8 cellular contexts compared by ENCODE assay signal in the genomic region with DNA sequence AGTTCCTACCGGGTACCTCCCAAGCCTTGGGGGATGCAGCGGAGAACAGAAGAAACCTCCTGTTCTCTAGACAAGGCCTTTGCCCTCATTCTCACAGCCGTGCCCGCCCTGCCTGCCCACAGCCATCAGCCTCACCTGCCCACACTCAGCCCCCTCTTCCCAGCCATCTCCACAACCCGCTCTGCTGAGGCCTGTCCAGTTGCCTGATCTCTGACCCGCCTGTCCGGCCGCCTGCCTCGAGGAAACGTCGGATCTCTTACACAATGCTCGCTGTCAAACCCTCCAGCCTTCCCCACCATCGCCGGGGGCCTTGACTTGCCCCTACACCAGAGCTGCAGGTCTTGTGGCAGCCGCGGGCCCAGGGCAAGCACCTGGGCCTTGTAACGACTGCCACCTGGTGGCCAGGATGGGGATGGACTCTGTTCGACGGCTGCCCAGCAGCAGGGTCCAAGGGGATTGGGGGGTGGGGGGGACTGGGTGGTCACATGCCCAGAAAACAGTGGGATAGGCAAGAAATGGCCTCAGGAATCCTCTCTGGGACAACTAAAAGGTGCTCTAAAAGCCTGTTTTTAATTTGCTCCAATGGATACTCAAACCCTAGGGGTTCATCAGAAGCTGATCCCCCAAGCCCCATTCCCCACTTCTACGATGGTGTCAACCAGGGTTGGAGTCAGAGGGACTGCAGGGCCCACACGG. TPM values are rescaled to one million over a fixed set of nuclear protein-coding genes. Genes with fewer than 3 reads are reported as not detected.
DNase-seq lines count a peak whose midpoint lies in the region; ATAC-seq, FAIRE-seq and TF ChIP-seq lines count a peak whose summit lies in the region.

No MANE protein-coding gene starts in this region.

- H3K4me3 Mint-ChIP-seq in CD8-positive, alpha-beta memory T cell: no peak overlapping the region
- no peak overlapping the region for H3K4me3 Mint-ChIP-seq in activated T-cell treated with anti-CD3 and anti-CD28 coated beads, Interleukin-2, amount 50 U/mL, for 72 hours

- FAIRE-seq in urothelium cell line (lab: Jason Lieb, UNC): no peak

- H3K4me1 ChIP-seq in CD8-positive, alpha-beta memory T cell (ENCODE audit: insufficient read depth, low read length): peaks cover 5% of the 10 kb centered on the region
- H3K4me1 ChIP-seq in Peyer's patch: peaks cover 0 to 21% (median 0%) of the 10 kb centered on the region in 4 donors

- peaks cover 2 to 4% (median 4%) of the 10 kb centered on the region in 3 donors for H3K4me1 Mint-ChIP-seq in CD8-positive, alpha-beta memory T cell
- peaks cover 5% of the 10 kb centered on the region for H3K4me1 Mint-ChIP-seq in activated T-cell treated with anti-CD3 and anti-CD28 coated beads, Interleukin-2, amount 50 U/mL, for 72 hours (ENCODE audit: low read depth)

- intact Hi-C loops in posterior cingulate gyrus (cut with DNase I): loop anchor here (2.0 to 10.0 kb wide), 2 partner anchors 334 to 366 kb away; no protein-coding TSS in a partner anchor

- no peak overlapping the region for H3K27ac ChIP-seq in CD8-positive, alpha-beta memory T cell (ENCODE audit: low read depth, low read length)
- H3K27ac ChIP-seq in Peyer's patch: no peak overlapping the region

- H3K27ac Mint-ChIP-seq in CD8-positive, alpha-beta memory T cell: peak overlapping the region in 2 of 8 donors; percentile 66 to 70
- H3K27ac Mint-ChIP-seq in activated T-cell treated with anti-CD3 and anti-CD28 coated beads, Interleukin-2, amount 50 U/mL, for 72 hours: no peak overlapping the region

- peak; percentile 71 for ATAC-seq in activated T-cell treated with anti-CD3 and anti-CD28 coated beads, Interleukin-2, amount 50 U/mL, for 72 hours (replicated peaks in 1 of 2)

- CTCF ChIA-PET in CD8-positive, alpha-beta memory T cell (lab: Charles Lee): interaction anchor here (0.6 to 8.3 kb wide), 12 partner anchors 11 to 378 kb away, joined by 3 to 83 read pairs (median 5); no protein-coding TSS in a partner anchor

- TF ChIP-seq CTCF in Peyer's patch (IDR thresholded peaks at IDR 0.05): peak; percentile 52 to 94 (median 80)
- TF ChIP-seq CTCF in fibroblast of villous mesenchyme (IDR thresholded peaks at IDR 0.05; ENCODE audit: insufficient read depth, low read depth, low read length): peak; percentile 78

- H3K27me3 ChIP-seq in CD8-positive, alpha-beta memory T cell (ENCODE audit: insufficient read depth, low read length, poor library complexity, severe bottlenecking): no peaks in the 10 kb centered on the region
- no peaks in the 10 kb centered on the region for H3K27me3 ChIP-seq in Peyer's patch

- H3K9me3 Mint-ChIP-seq in CD8-positive, alpha-beta memory T cell: no peaks in the 10 kb centered on the region
- H3K9me3 Mint-ChIP-seq in activated T-cell treated with anti-CD3 and anti-CD28 coated beads, Interleukin-2, amount 50 U/mL, for 72 hours: no peaks in the 10 kb centered on the region

- no peak for TF ChIP-seq POLR2A in Peyer's patch (IDR thresholded peaks at IDR 0.05)

- peaks cover 0 to 14% (median 2%) of the 10 kb centered on the region in 3 donors for H3K36me3 Mint-ChIP-seq in CD8-positive, alpha-beta memory T cell
- H3K36me3 Mint-ChIP-seq in activated T-cell treated with anti-CD3 and anti-CD28 coated beads, Interleukin-2, amount 50 U/mL, for 72 hours (ENCODE audit: insufficient read depth in 2 of 2): peaks cover 0 to 1% of the 10 kb centered on the region in 2 donors

- peak; percentile 53 to 78 (median 60) for DNase-seq in CD8-positive, alpha-beta memory T cell
- DNase-seq in HPDE6-E6E7 (ENCODE audit: extremely low spot score): peak; percentile 60
- DNase-seq in Peyer's patch: peak; percentile 57 to 83 (median 81)
- DNase-seq in activated T-cell treated with anti-CD3 and anti-CD28 coated beads, Interleukin-2, amount 50 U/mL, for 72 hours: peak; percentile 70 to 77
- peak; percentile 65 for DNase-seq in fibroblast of villous mesenchyme (ENCODE audit: low read depth)
- DNase-seq in posterior cingulate gyrus: peak in 7 of 10 donors; percentile 47 to 93 (median 64)
- peak; percentile 72 for DNase-seq in urothelium cell line (ENCODE audit: low spot score)
- no peak for DNase-seq in G401 (ENCODE audit: low spot score)

- no peaks in the 10 kb centered on the region for H3K9me3 ChIP-seq in CD8-positive, alpha-beta memory T cell (ENCODE audit: low read length)
- H3K9me3 ChIP-seq in Peyer's patch: no peaks in the 10 kb centered on the region

- H3K27me3 Mint-ChIP-seq in CD8-positive, alpha-beta memory T cell: peaks cover 3 to 4% of the 10 kb centered on the region in 2 donors
- H3K27me3 Mint-ChIP-seq in activated T-cell treated with anti-CD3 and anti-CD28 coated beads, Interleukin-2, amount 50 U/mL, for 72 hours (ENCODE audit: low read depth): peaks cover 5% of the 10 kb centered on the region

- POLR2A ChIA-PET in CD8-positive, alpha-beta memory T cell (lab: Charles Lee): interaction anchor here (0.6 kb wide), 1 partner anchor 432 kb away, joined by 3 read pairs; no protein-coding TSS in a partner anchor

- in situ Hi-C loops in G401 (cut with HindIII; ENCODE audit: low sequenced_read_pairs): no loop called here

- H3K36me3 ChIP-seq in CD8-positive, alpha-beta memory T cell (ENCODE audit: insufficient read depth, low read length): peaks cover 5% of the 10 kb centered on the region
- peaks cover 0 to 9% (median 0%) of the 10 kb centered on the region in 3 donors for H3K36me3 ChIP-seq in Peyer's patch

- H3K4me3 ChIP-seq in CD8-positive, alpha-beta memory T cell (ENCODE audit: low read length): no peak overlapping the region
- H3K4me3 ChIP-seq in Peyer's patch: no peak overlapping the region
- no peak overlapping the region for H3K4me3 ChIP-seq in fibroblast of villous mesenchyme (ENCODE audit: low read depth, low read length)

RNA-seq across cellular contexts. Expression of gene SLC45A1, which starts 31.0 kb away (rescaled TPM):
- total RNA-seq in CD8-positive, alpha-beta memory T cell: under 1 TPM; 0.31 to 0.58 TPM
- polyA plus RNA-seq in CD8-positive, alpha-beta memory T cell: 0.70 TPM
- 1 to 10 TPM in 2 of 4 donors, under 1 TPM in 2; 0.70 to 2.5 (median 1.1) TPM for total RNA-seq in Peyer's patch
- under 1 TPM; 0.48 to 0.81 TPM for total RNA-seq in activated T-cell treated with anti-CD3 and anti-CD28 coated beads, Interleukin-2, amount 50 U/mL, for 72 hours
- total RNA-seq in fibroblast of villous mesenchyme: 0.86 and 1.9 TPM in 2 replicates
- 3.6 and 9.5 TPM in 2 replicates for total RNA-seq in G401 (2014; rRNA removed; shearing (Covaris generic))
